In the genomic region with DNA sequence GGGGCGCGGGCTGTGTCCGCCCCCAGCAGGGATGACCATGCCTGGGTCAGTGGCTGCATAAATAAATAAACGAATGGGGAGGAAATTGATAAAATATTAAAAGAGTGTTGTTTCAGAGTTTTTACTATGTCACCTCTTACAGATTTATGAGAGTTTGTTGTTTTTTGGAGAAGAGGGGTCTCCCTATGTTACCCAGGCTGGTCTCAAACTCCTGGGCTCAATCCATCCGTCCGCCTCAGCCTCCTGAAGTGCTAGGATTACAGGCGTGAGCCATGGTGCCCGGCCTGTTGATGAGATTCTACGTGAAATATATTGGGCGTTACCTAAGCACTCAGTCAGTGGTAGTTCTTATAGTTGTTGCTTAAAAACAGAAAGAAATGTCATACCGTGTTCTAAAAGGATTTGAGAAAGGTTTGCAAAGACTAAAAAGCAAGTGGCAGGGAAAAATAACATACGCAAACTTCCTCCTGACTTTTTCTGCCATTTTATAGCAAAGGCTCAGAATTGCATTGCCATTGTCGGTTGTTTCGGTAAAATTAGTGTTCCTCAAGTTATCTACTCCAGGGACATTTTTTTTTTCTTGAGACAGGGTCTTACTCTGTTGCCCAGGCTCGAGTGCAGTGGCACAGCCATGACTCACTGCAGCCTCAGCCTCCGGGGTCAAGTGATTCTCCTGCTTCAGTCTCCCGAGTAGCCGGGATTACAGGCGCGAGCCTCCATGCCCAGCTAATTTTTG, we compare ENCODE assay signal across 8 cellular contexts. TPM values are rescaled to one million over a fixed set of nuclear protein-coding genes. Genes with fewer than 3 reads are reported as not detected.
DNase-seq lines count a peak whose midpoint lies in the region; ATAC-seq and TF ChIP-seq lines count a peak whose summit lies in the region.

No MANE protein-coding gene starts in this region.

- no peaks in the 10 kb centered on the region for H3K36me3 ChIP-seq in OCI-LY7 (ENCODE audit: insufficient read depth, low read length)
- H3K36me3 ChIP-seq in ovary, result no peaks in the 10 kb centered on the region

- no peaks in the 10 kb centered on the region for H4K20me1 ChIP-seq in OCI-LY7 (ENCODE audit: insufficient read depth, low read length)

- H3K4me1 Mint-ChIP-seq in endothelial cell (ENCODE audit: unreplicated experiment), result no peaks in the 10 kb centered on the region

- no peak for TF ChIP-seq POLR2A in ovary (IDR thresholded peaks at IDR 0.05)

- 52 to 58% (median 54%) methylated on average over 20 of the region's 20 CpGs for WGBS in ovary, 3 donors

- peaks cover 6% of the 10 kb centered on the region; the same call in 1 of the 2 replicates for H3K79me2 ChIP-seq in OCI-LY7 (ENCODE audit: insufficient read depth, low read depth, low read length)

- H3K4me3 ChIP-seq in GM08714 (ENCODE audit: low read length) (peak overlapping the region; percentile 77; the same call in 1 of the 2 replicates), OCI-LY7 (ENCODE audit: low read depth, low read length, poor library complexity, severe bottlenecking) (peak overlapping the region; percentile 72), ovary (peak overlapping the region; percentile 74)

- BruUV-seq in OCI-LY7 (replicated peaks; lab: Mats Ljungman, UMichigan), result TSS peak; percentile 96

- POLR2A ChIA-PET in OCI-LY7 (lab: Charles Lee), result no interaction called here

- DNase-seq in OCI-LY7 (ENCODE audit: low spot score) (peak; percentile 6), endothelial cell (ENCODE audit: low spot score) (no peak), ovary (no peak), Ammon's horn (ENCODE audit: low spot score) (no peak)
- no peak for DNase-seq in activated CD4-positive, alpha-beta T cell treated with anti-CD3 and anti-CD28 coated beads for 1 hour

- H3K36me3 Mint-ChIP-seq in endothelial cell (ENCODE audit: low read depth, unreplicated experiment), result peaks cover 9% of the 10 kb centered on the region

- H3K9me3 Mint-ChIP-seq in endothelial cell (ENCODE audit: unreplicated experiment), result peaks cover 17% of the 10 kb centered on the region

- peak overlapping the region; percentile 97 for H2AFZ ChIP-seq in OCI-LY7 (ENCODE audit: low read length)

- no peak for TF ChIP-seq EP300 in ovary (IDR thresholded peaks at IDR 0.05)

- no peaks in the 10 kb centered on the region for H3K9me3 ChIP-seq in OCI-LY7 (ENCODE audit: low read length)
- no peaks in the 10 kb centered on the region for H3K9me3 ChIP-seq in ovary

- H3K27me3 ChIP-seq in ovary, result no peaks in the 10 kb centered on the region

- CTCF ChIA-PET in OCI-LY7 (lab: Charles Lee; ENCODE audit: unreplicated experiment), result no interaction called here

- intact Hi-C loops in OCI-LY7 (cut with micrococcal nuclease; ENCODE audit: unreplicated experiment) (no loop called here), ovary (cut with DNase I) (loop anchor here in 3 of 4 donors (2.0 to 5.0 kb wide), 3 partner anchors 40 to 110 kb away; a partner anchor contains a TSS)

- peak overlapping the region; percentile 56 for H3K4me3 Mint-ChIP-seq in endothelial cell (ENCODE audit: unreplicated experiment)

- H3K27me3 Mint-ChIP-seq in endothelial cell (ENCODE audit: unreplicated experiment), result peaks cover 2% of the 10 kb centered on the region

- H3K9me2 ChIP-seq in OCI-LY7 (ENCODE audit: insufficient read depth, low read length), result no peaks in the 10 kb centered on the region

- H3K4me1 ChIP-seq in OCI-LY7 (ENCODE audit: insufficient read depth, low read length, poor library complexity, severe bottlenecking), result peaks cover 9% of the 10 kb centered on the region
- peaks cover 1% of the 10 kb centered on the region for H3K4me1 ChIP-seq in ovary (ENCODE audit: insufficient read depth)

- no peak overlapping the region for H3K27ac Mint-ChIP-seq in endothelial cell (ENCODE audit: unreplicated experiment)

- peak overlapping the region; percentile 79 for H3K4me2 ChIP-seq in OCI-LY7 (ENCODE audit: low read length)

- ATAC-seq in GM21381 (IDR thresholded peaks at IDR 0.05; ENCODE audit: unreplicated experiment) (no peak), GM19452 (IDR thresholded peaks at IDR 0.05; ENCODE audit: unreplicated experiment) (no peak)

- peak overlapping the region; percentile 59 for H3K27ac ChIP-seq in OCI-LY7 (ENCODE audit: low read depth, low read length, poor library complexity, severe bottlenecking)
- H3K27ac ChIP-seq in ovary, result peak overlapping the region; percentile 86 to 87

- TF ChIP-seq CTCF in OCI-LY7 (conservative IDR thresholded peaks at IDR 0.05; ENCODE audit: low read length) (no peak), endothelial cell (IDR thresholded peaks at IDR 0.05; ENCODE audit: unreplicated experiment) (no peak), ovary (IDR thresholded peaks at IDR 0.05) (no peak)

RNA-seq across cellular contexts. Expression of a gene that starts 39.5 kb away (rescaled TPM):
- 13.8 and 17.3 TPM in 2 replicates for total RNA-seq in OCI-LY7 (2014; rRNA removed; shearing (Covaris generic))
- total RNA-seq in OCI-LY7 (2022) (32.0 and 34.5 TPM in 2 replicates), endothelial cell (ENCODE audit: unreplicated experiment) (73.8 TPM), ovary (10 to 100 TPM; 10.9 to 43.9 (median 32.6) TPM)
- 10 to 100 TPM in 1 of 2 donors, 1 to 10 TPM in 1; 5.8 to 10.4 TPM for polyA plus RNA-seq in ovary
